ENCODE assay signal across 12 cellular contexts in genomic region chr3:9872067-9872466, GRCh38. TPM values are rescaled to one million over a fixed set of nuclear protein-coding genes. Genes with fewer than 3 reads are reported as not detected.
DNase-seq lines count a peak whose midpoint lies in the region; FAIRE-seq and TF ChIP-seq lines count a peak whose summit lies in the region.
"Not testable (repeated sequence)": the region's sequence is repeated elsewhere in the genome, so short reads cannot be mapped to it uniquely, and the experiment has no call there.
"Had no signal": no experiment of that assay in that cellular context is flagged by ENCODE, and none has a peak within 500 bp of the region (broad histone marks: within the 10 kb centered on the region; RNA-seq: fewer than 3 reads in every experiment).

No MANE protein-coding gene starts in this region.

- not testable (repeated sequence) for H3K9me3 Mint-ChIP-seq in HFFc6; activated naive CD4-positive, alpha-beta T cell treated with anti-CD3 and anti-CD28 coated beads, Interleukin-2, amount 50 U/mL, for 24 hours; MCF 10A (ENCODE audit: unreplicated experiment)

- not testable (repeated sequence) for H3K9me3 ChIP-seq in subcutaneous abdominal adipose tissue (ENCODE audit: control insufficient read depth in 5 of 5, low read length in 5 of 5)

- not testable (repeated sequence) for TF ChIP-seq CTCF in HFFc6 (IDR thresholded peaks at IDR 0.05); MCF 10A (IDR thresholded peaks at IDR 0.05; ENCODE audit: unreplicated experiment)

- intact Hi-C loops in MCF 10A (cut with micrococcal nuclease); cardiac septum (cut with DNase I): not testable (repeated sequence)

- peaks cover 0 to 68% (median 22%) of the 10 kb centered on the region in 5 donors for H3K4me1 ChIP-seq in subcutaneous abdominal adipose tissue (ENCODE audit: control insufficient read depth in 5 of 5, insufficient read depth in 5 of 5, low read length in 5 of 5)

- peak overlapping the region; percentile 72 for H3K27ac Mint-ChIP-seq in HFFc6
- H3K27ac Mint-ChIP-seq in activated naive CD4-positive, alpha-beta T cell treated with anti-CD3 and anti-CD28 coated beads, Interleukin-2, amount 50 U/mL, for 24 hours, result peak overlapping the region; percentile 11
- peak overlapping the region; percentile 79 for H3K27ac Mint-ChIP-seq in MCF 10A (ENCODE audit: low read depth, unreplicated experiment)

- DNase-seq in Daoy (ENCODE audit: low read depth), result peak; percentile 37
- DNase-seq in HFFc6; MCF 10A (ENCODE audit: unreplicated experiment): not testable (repeated sequence)
- DNase-seq in RCC 7860 (ENCODE audit: low spot score), result peak; percentile 21
- peak; percentile 7 for DNase-seq in cardiac septum (ENCODE audit: low spot score)

- not testable (repeated sequence) for H3K27me3 ChIP-seq in subcutaneous abdominal adipose tissue (ENCODE audit: control insufficient read depth in 5 of 5, insufficient read depth in 4 of 5, low read length in 5 of 5)

- H3K4me3 Mint-ChIP-seq in HFFc6; activated naive CD4-positive, alpha-beta T cell treated with anti-CD3 and anti-CD28 coated beads, Interleukin-2, amount 50 U/mL, for 24 hours; MCF 10A (ENCODE audit: unreplicated experiment): not testable (repeated sequence)

- POLR2A ChIA-PET in MCF 10A (lab: Yijun Ruan, JAX), result interaction anchor here (1.0 to 1.1 kb wide), 3 partner anchors 13 to 62 kb away, joined by 3 to 6 read pairs (median 5); partner anchors contain the start of genes CRELD1 and JAGN1

- H3K9ac ChIP-seq in subcutaneous abdominal adipose tissue (ENCODE audit: low read length in 5 of 5), result not testable (repeated sequence)

- not testable (repeated sequence) for H3K36me3 Mint-ChIP-seq in HFFc6 (ENCODE audit: low read depth); activated naive CD4-positive, alpha-beta T cell treated with anti-CD3 and anti-CD28 coated beads, Interleukin-2, amount 50 U/mL, for 24 hours; MCF 10A (ENCODE audit: insufficient read depth, unreplicated experiment)

- not testable (repeated sequence) for H3K27me3 Mint-ChIP-seq in HFFc6 (ENCODE audit: insufficient read depth); activated naive CD4-positive, alpha-beta T cell treated with anti-CD3 and anti-CD28 coated beads, Interleukin-2, amount 50 U/mL, for 24 hours; MCF 10A (ENCODE audit: insufficient read depth, unreplicated experiment)

- H3K4me1 Mint-ChIP-seq in HFFc6 (ENCODE audit: low read depth), result peaks cover 20% of the 10 kb centered on the region
- not testable (repeated sequence) for H3K4me1 Mint-ChIP-seq in activated naive CD4-positive, alpha-beta T cell treated with anti-CD3 and anti-CD28 coated beads, Interleukin-2, amount 50 U/mL, for 24 hours; MCF 10A (ENCODE audit: insufficient read depth, unreplicated experiment)

- H3K36me3 ChIP-seq in subcutaneous abdominal adipose tissue (ENCODE audit: control insufficient read depth in 5 of 5, insufficient read depth in 5 of 5, low read length in 5 of 5), result peaks cover 10 to 59% (median 32%) of the 10 kb centered on the region in 5 donors

- BruUV-seq in MCF 10A (replicated peaks; lab: Mats Ljungman, UMichigan), result not testable (repeated sequence)

- not testable (repeated sequence) for H3K4me3 ChIP-seq in subcutaneous abdominal adipose tissue (ENCODE audit: low read depth in 1 of 5, low read length in 5 of 5)

- CTCF ChIA-PET in MCF 10A (lab: Yijun Ruan, JAX), result interaction anchor here (0.8 to 1.7 kb wide), 3 partner anchors 11 to 13 kb away, joined by 3 to 4 read pairs (median 3); no protein-coding TSS in a partner anchor

- not testable (repeated sequence) for FAIRE-seq in RCC 7860 (lab: Jason Lieb, UNC)

- peak overlapping the region; percentile 74 for H3K27ac ChIP-seq in subcutaneous abdominal adipose tissue (ENCODE audit: low read depth, low read length)

RNA-seq across cellular contexts. Expression of gene CIDEC, which starts 8.0 kb away (rescaled TPM):
- not detected in 2 replicates for total RNA-seq in Daoy (2014; rRNA removed; shearing (Covaris generic))
- not detected for total RNA-seq in HFFc6 (2021; fragmentation: NEBNext Ultra II Directional; extraction: Animal tissue kit (Norgen Biotek cat#: 25700))
- total RNA-seq in MCF 10A (2022) (not detected in 2 replicates), cardiac septum (1.9 TPM)
- total RNA-seq: CD4-positive, alpha-beta memory T cell; GM12878; GM23248; H1; H7 had no signal

RNA-seq across cellular contexts. Expression of gene JAGN1, which starts 18.3 kb away (rescaled TPM):
- total RNA-seq in Daoy (2014; rRNA removed; shearing (Covaris generic)), result 22.7 and 22.8 TPM in 2 replicates
- total RNA-seq in HFFc6 (2021; fragmentation: NEBNext Ultra II Directional; extraction: Animal tissue kit (Norgen Biotek cat#: 25700)), result 10 to 100 TPM; 23.9 to 28.7 (median 26.5) TPM
- total RNA-seq in MCF 10A (2022) (49.7 and 55.4 TPM in 2 replicates), cardiac septum (17.3 TPM)

RNA-seq across cellular contexts. Expression of gene RPUSD3, which starts 28.3 kb away (rescaled TPM):
- total RNA-seq in Daoy (2014; rRNA removed; shearing (Covaris generic)), result 30.7 and 31.3 TPM in 2 replicates
- 10 to 100 TPM; 35.4 to 42.3 (median 38.2) TPM for total RNA-seq in HFFc6 (2021; fragmentation: NEBNext Ultra II Directional; extraction: Animal tissue kit (Norgen Biotek cat#: 25700))
- total RNA-seq in MCF 10A (2022) (40.3 and 40.7 TPM in 2 replicates), cardiac septum (28.3 TPM)

RNA-seq across cellular contexts. Expression of gene IL17RE, which starts 30.6 kb away (rescaled TPM):
- total RNA-seq in Daoy (2014; rRNA removed; shearing (Covaris generic)), result 0.06 and 0.18 TPM in 2 replicates
- under 1 TPM; 0.51 to 0.80 (median 0.65) TPM for total RNA-seq in HFFc6 (2021; fragmentation: NEBNext Ultra II Directional; extraction: Animal tissue kit (Norgen Biotek cat#: 25700))
- total RNA-seq in MCF 10A (2022) (5.0 and 5.5 TPM in 2 replicates), cardiac septum (1.1 TPM)

RNA-seq across cellular contexts. Expression of gene IL17RC, which starts 44.8 kb away (rescaled TPM):
- 6.7 and 9.5 TPM in 2 replicates for total RNA-seq in Daoy (2014; rRNA removed; shearing (Covaris generic))
- 10 to 100 TPM; 26.3 to 33.6 (median 29.6) TPM for total RNA-seq in HFFc6 (2021; fragmentation: NEBNext Ultra II Directional; extraction: Animal tissue kit (Norgen Biotek cat#: 25700))
- 25.7 and 30.1 TPM in 2 replicates for total RNA-seq in MCF 10A (2022)
- total RNA-seq in cardiac septum, result 20.4 TPM

Comparison
In these comparisons a context has a peak if more than half of its experiments do, and no peak if none do; other contexts are left out.
1. H3K27ac Mint-ChIP-seq: peak in every context shown above with its lines; median percentile 79 in MCF 10A; 72 in HFFc6; 11 in activated naive CD4-positive, alpha-beta T cell treated with anti-CD3 and anti-CD28 coated beads, Interleukin-2, amount 50 U/mL, for 24 hours.